Comparison of ENCODE assay signal across 1 cellular context in genomic region chr9:136849960-136850865, GRCh38.
TF ChIP-seq lines count a peak whose summit lies in the region.

No MANE protein-coding gene starts in this region.

TF ChIP-seq in HCT116, 20 proteins besides CTCF, POLR2A, EP300 and RAD21:
- TF ChIP-seq FOSL1 (IDR thresholded peaks at IDR 0.05; ENCODE audit: low read depth) (no peak), TCF7L2 (IDR thresholded peaks at IDR 0.05; ENCODE audit: borderline replicate concordance, extremely low read depth, insufficient read depth, insufficient read length) (no peak)
- TF ChIP-seq, protein P1, sequence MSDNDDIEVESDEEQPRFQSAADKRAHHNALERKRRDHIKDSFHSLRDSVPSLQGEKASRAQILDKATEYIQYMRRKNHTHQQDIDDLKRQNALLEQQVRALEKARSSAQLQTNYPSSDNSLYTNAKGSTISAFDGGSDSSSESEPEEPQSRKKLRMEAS (IDR thresholded peaks at IDR 0.05) = no peak
